8 cellular contexts compared by ENCODE assay signal in genomic region chr12:30926243-30927209, GRCh38. TPM values are rescaled to one million over a fixed set of nuclear protein-coding genes. Genes with fewer than 3 reads are reported as not detected.
A peak's percentile ranks its signal among the peaks of the same experiment; 100 is the strongest.
DNase-seq lines count a peak whose midpoint lies in the region; ATAC-seq, FAIRE-seq and TF ChIP-seq lines count a peak whose summit lies in the region.

TSPAN11 (plus strand) TSS chr12:30926748; CDS start chr12:30953992, 27,244 bp downstream.

- FAIRE-seq in GM12892 (lab: Jason Lieb, UNC) = no peak

- H3K27me3 ChIP-seq in upper lobe of right lung = peaks cover 22% of the 10 kb centered on the region
- H3K27me3 ChIP-seq in CD8-positive, alpha-beta memory T cell (ENCODE audit: insufficient read depth, low read length, poor library complexity, severe bottlenecking) = peaks cover 8% of the 10 kb centered on the region

- no peaks in the 10 kb centered on the region for H3K9me3 Mint-ChIP-seq in CD8-positive, alpha-beta memory T cell

- TF ChIP-seq CTCF in upper lobe of right lung (IDR thresholded peaks at IDR 0.05) = no peak

- H3K4me1 ChIP-seq in mesodermal cell (ENCODE audit: control insufficient read depth, insufficient read depth, low read length, poor library complexity, severe bottlenecking) (peaks cover 11% of the 10 kb centered on the region), upper lobe of right lung (peaks cover 3% of the 10 kb centered on the region)
- no peaks in the 10 kb centered on the region for H3K4me1 ChIP-seq in CD8-positive, alpha-beta memory T cell (ENCODE audit: insufficient read depth, low read length)

- 9 to 11% methylated on average over 61 to 62 of the region's 78 CpGs for WGBS in mesodermal cell (ENCODE audit: insufficient coverage in 2 of 2), 2 experiments

- H3K27ac Mint-ChIP-seq in CD8-positive, alpha-beta memory T cell = peak within 1 kb of the TSS in 1 of 8 donors; percentile 27

- ATAC-seq in upper lobe of right lung (peak; percentile 72), GM18511 (IDR thresholded peaks at IDR 0.05; ENCODE audit: unreplicated experiment) (no peak)

- peak within 1 kb of the TSS in 1 of 7 donors; percentile 10 for H3K4me3 Mint-ChIP-seq in CD8-positive, alpha-beta memory T cell

- peak within 1 kb of the TSS; percentile 54 for H3K27ac ChIP-seq in mesodermal cell (ENCODE audit: low read depth, low read length, severe bottlenecking)
- H3K27ac ChIP-seq in upper lobe of right lung = peak within 1 kb of the TSS; percentile 47
- H3K27ac ChIP-seq in CD8-positive, alpha-beta memory T cell (ENCODE audit: low read depth, low read length) = no peak within 1 kb of the TSS

- H3K4me1 Mint-ChIP-seq in CD8-positive, alpha-beta memory T cell = peaks cover 0 to 3% (median 0%) of the 10 kb centered on the region in 3 donors

- peak within 1 kb of the TSS; percentile 46 for H3K4me3 ChIP-seq in mesodermal cell (ENCODE audit: extremely low read depth, insufficient read depth, low read length, poor library complexity, severe bottlenecking)
- peak within 1 kb of the TSS; percentile 40 for H3K4me3 ChIP-seq in upper lobe of right lung
- no peak within 1 kb of the TSS for H3K4me3 ChIP-seq in CD8-positive, alpha-beta memory T cell (ENCODE audit: low read length)

- intact Hi-C loops in upper lobe of right lung (cut with DNase I) = no loop called here

- DNase-seq in GM12892 (ENCODE audit: insufficient read length) (peak; percentile 31), NCI-H1930 (lab: John Stamatoyannopoulos, UW) (peak; percentile 8 to 54), epidermal melanocyte (ENCODE audit: insufficient read length, low spot score) (peak; percentile 60), upper lobe of right lung (no peak), activated T-cell treated with anti-CD3 and anti-CD28 coated beads for 4 hours (no peak)
- DNase-seq in CD8-positive, alpha-beta memory T cell = no peak

- CTCF ChIA-PET in CD8-positive, alpha-beta memory T cell (lab: Charles Lee) = no interaction called here

- no peak for TF ChIP-seq POLR2A in GM12892 (IDR thresholded peaks at IDR 0.05; ENCODE audit: low read depth, low read length)

- H3K36me3 ChIP-seq in mesodermal cell (ENCODE audit: control insufficient read depth, insufficient read depth, low read length) (no peaks in the 10 kb centered on the region), upper lobe of right lung (no peaks in the 10 kb centered on the region)
- H3K36me3 ChIP-seq in CD8-positive, alpha-beta memory T cell (ENCODE audit: insufficient read depth, low read length) = no peaks in the 10 kb centered on the region

- H3K9me3 ChIP-seq in mesodermal cell (ENCODE audit: control insufficient read depth, low read length) (no peaks in the 10 kb centered on the region), upper lobe of right lung (no peaks in the 10 kb centered on the region)
- no peaks in the 10 kb centered on the region for H3K9me3 ChIP-seq in CD8-positive, alpha-beta memory T cell (ENCODE audit: low read length)

- H3K36me3 Mint-ChIP-seq in CD8-positive, alpha-beta memory T cell = no peaks in the 10 kb centered on the region

- POLR2A ChIA-PET in CD8-positive, alpha-beta memory T cell (lab: Charles Lee) = no interaction called here

- H3K27me3 Mint-ChIP-seq in CD8-positive, alpha-beta memory T cell = peaks cover 32 to 57% of the 10 kb centered on the region in 2 donors

RNA-seq across cellular contexts. Expression of gene TSPAN11, which starts in this region (rescaled TPM):
- polyA plus RNA-seq in GM12892 (2012; ENCODE audit: missing spikeins) = 1.4 TPM
- polyA plus RNA-seq in mesodermal cell (2013, experiment 1 of 2) = 8.0 TPM
- 7.4 TPM for polyA plus RNA-seq in mesodermal cell (2013, experiment 2 of 2)
- total RNA-seq in upper lobe of right lung = 7.8 TPM
- not detected for total RNA-seq in CD8-positive, alpha-beta memory T cell
- not detected for polyA plus RNA-seq in CD8-positive, alpha-beta memory T cell

Comparison
In these comparisons a context has a peak if more than half of its experiments do, and no peak if none do; other contexts are left out.
1. DNase-seq: peak in GM12892 (single experiment), NCI-H1930 (2 of 2) and epidermal melanocyte (single experiment); none in upper lobe of right lung (single experiment), CD8-positive, alpha-beta memory T cell (0 of 5) and activated T-cell treated with anti-CD3 and anti-CD28 coated beads for 4 hours (single experiment).